2 cellular contexts compared by ENCODE assay signal in genomic region chr1:37189111-37189510, GRCh38.
TF ChIP-seq lines count a peak whose summit lies in the region.

No MANE protein-coding gene starts in this region.

TF ChIP-seq in GM23338, 12 proteins besides CTCF, POLR2A, EP300 and RAD21 (continued from another document):
- TF ChIP-seq REST (IDR thresholded peaks at IDR 0.05; ENCODE audit: unreplicated experiment): no peak

TF ChIP-seq in WTC11, 78 proteins besides CTCF, POLR2A, EP300 and RAD21 (continued from another document):
- no peak for TF ChIP-seq PRDM15 (CRISPR knock-in tag; IDR thresholded peaks at IDR 0.05)
- no peak for TF ChIP-seq ATF2 (CRISPR knock-in tag; IDR thresholded peaks at IDR 0.05; ENCODE audit: borderline replicate concordance, low read depth)
